ENCODE assay signal across 8 cellular contexts in genomic region chr2:76953733-76954347, GRCh38.
A peak's percentile ranks its signal among the peaks of the same experiment; 100 is the strongest.
DNase-seq lines count a peak whose midpoint lies in the region; ATAC-seq and TF ChIP-seq lines count a peak whose summit lies in the region.

No MANE protein-coding gene starts in this region.

- H3K4me3 ChIP-seq in GM06990 (replicated peaks; ENCODE audit: low read depth, low read length), result no peak overlapping the region
- no peak overlapping the region for H3K4me3 ChIP-seq in hepatocyte
- H3K4me3 ChIP-seq in thyroid gland (replicated peaks in 1 of 3), result no peak overlapping the region

- H3K9me2 ChIP-seq in hepatocyte (replicated peaks; ENCODE audit: insufficient read depth), result no peaks in the 10 kb centered on the region

- H3K4me2 ChIP-seq in hepatocyte, result no peak overlapping the region

- H3K27ac ChIP-seq in hepatocyte (no peak overlapping the region), thyroid gland (no peak overlapping the region)

- peaks cover 18 to 20% of the 10 kb centered on the region in 2 donors for H3K9me3 Mint-ChIP-seq in activated naive CD4-positive, alpha-beta T cell treated with anti-CD3 and anti-CD28 coated beads, Interleukin-2, amount 50 U/mL, for 72 hours

- no peak overlapping the region for H3K27ac Mint-ChIP-seq in activated naive CD4-positive, alpha-beta T cell treated with anti-CD3 and anti-CD28 coated beads, Interleukin-2, amount 50 U/mL, for 72 hours

- no peaks in the 10 kb centered on the region for H3K79me2 ChIP-seq in hepatocyte

- TF ChIP-seq CTCF in GM06990 (IDR thresholded peaks at IDR 0.05; ENCODE audit: insufficient read depth, low read length, poor library complexity, severe bottlenecking) (peak; percentile 60), hepatocyte (IDR thresholded peaks at IDR 0.05; ENCODE audit: poor library complexity) (peak; percentile 81), thyroid gland (IDR thresholded peaks at IDR 0.05) (peak in 5 of 6 experiments; percentile 40 to 60 (median 59))

- WGBS in hepatocyte (ENCODE audit: low lambda C conversion rate, missing lambda C conversion rate), result 64% methylated on average over 3 of the region's 3 CpGs
- 63 to 69% methylated on average over 3 of the region's 3 CpGs for WGBS in thyroid gland, 2 donors

- H4K20me1 ChIP-seq in hepatocyte (ENCODE audit: insufficient read depth, poor library complexity, severe bottlenecking), result no peaks in the 10 kb centered on the region

- H3K9me3 ChIP-seq in hepatocyte (ENCODE audit: low read depth) (no peaks in the 10 kb centered on the region), thyroid gland (no peaks in the 10 kb centered on the region)

- intact Hi-C loops in thyroid gland (cut with DNase I), result no loop called here

- H3K4me1 ChIP-seq in hepatocyte (ENCODE audit: insufficient read depth) (no peaks in the 10 kb centered on the region), thyroid gland (no peaks in the 10 kb centered on the region)

- ATAC-seq in HG02588 (IDR thresholded peaks at IDR 0.05; ENCODE audit: unreplicated experiment), result peak; percentile 68
- no peak for ATAC-seq in activated naive CD4-positive, alpha-beta T cell treated with anti-CD3 and anti-CD28 coated beads, Interleukin-2, amount 50 U/mL, for 72 hours

- no peak for TF ChIP-seq POLR2A in thyroid gland (IDR thresholded peaks at IDR 0.05)

- no peaks in the 10 kb centered on the region for H3K36me3 ChIP-seq in GM06990 (ENCODE audit: control insufficient read depth, insufficient read depth, low read length)
- H3K36me3 ChIP-seq in hepatocyte (replicated peaks; ENCODE audit: insufficient read depth, low read depth), result no peaks in the 10 kb centered on the region
- no peaks in the 10 kb centered on the region for H3K36me3 ChIP-seq in thyroid gland

- no peaks in the 10 kb centered on the region for H3K27me3 ChIP-seq in GM06990 (replicated peaks; ENCODE audit: control insufficient read depth, insufficient read depth, low read length)
- no peaks in the 10 kb centered on the region for H3K27me3 ChIP-seq in hepatocyte
- no peaks in the 10 kb centered on the region for H3K27me3 ChIP-seq in thyroid gland

- no peak overlapping the region for H2AFZ ChIP-seq in hepatocyte

- no peaks in the 10 kb centered on the region for H3K36me3 Mint-ChIP-seq in activated naive CD4-positive, alpha-beta T cell treated with anti-CD3 and anti-CD28 coated beads, Interleukin-2, amount 50 U/mL, for 72 hours

- DNase-seq in GM06990 (ENCODE audit: extremely low read depth, insufficient read length) (no peak), NCI-H1417 (lab: John Stamatoyannopoulos, UW) (peak; percentile 50 to 90 (median 64)), SW480 (ENCODE audit: low spot score) (peak; percentile 65), hepatocyte (ENCODE audit: low spot score) (peak; percentile 73), thyroid gland (peak in 1 of 2 donors; percentile 5), activated gamma-delta T cell treated with Interleukin-2 at 50 U/mL for 16 hours (no peak)
- DNase-seq in activated naive CD4-positive, alpha-beta T cell treated with anti-CD3 and anti-CD28 coated beads, Interleukin-2, amount 50 U/mL, for 72 hours (ENCODE audit: low spot score in 2 of 2), result no peak

Comparison
In these comparisons a context has a peak if more than half of its experiments do, and no peak if none do; other contexts are left out.
1. DNase-seq: peak in NCI-H1417 (3 of 3), SW480 (single experiment) and hepatocyte (single experiment); none in GM06990 (single experiment), activated naive CD4-positive, alpha-beta T cell treated with anti-CD3 and anti-CD28 coated beads, Interleukin-2, amount 50 U/mL, for 72 hours (0 of 2) and activated gamma-delta T cell treated with Interleukin-2 at 50 U/mL for 16 hours (single experiment).
2. Peak in every context shown above with its lines, with median percentiles within 50 percentile points of each other: CTCF ChIP-seq.